ENCODE assay signal across 21 cellular contexts in the genomic region with DNA sequence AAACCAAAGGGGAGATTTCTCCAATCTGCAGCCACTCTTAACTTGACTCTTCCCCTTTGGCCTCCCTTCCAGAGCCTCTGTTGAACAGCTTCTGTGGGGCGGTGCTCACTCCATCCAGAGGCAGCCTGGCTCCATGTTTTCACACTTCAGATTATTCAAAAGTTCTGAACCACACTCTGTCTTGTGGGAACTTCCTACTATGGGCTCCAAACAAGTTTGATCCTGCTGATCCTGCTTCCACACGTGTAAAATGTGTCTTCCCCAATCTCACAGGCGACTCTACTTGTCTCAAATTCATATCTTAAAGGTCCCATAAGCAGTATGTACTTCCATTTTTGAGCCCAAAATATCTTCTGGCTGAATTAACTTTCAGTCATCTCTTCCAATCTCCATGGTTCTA.
A peak's percentile ranks its signal among the peaks of the same experiment; 100 is the strongest.
DNase-seq lines count a peak whose midpoint lies in the region; ATAC-seq and TF ChIP-seq lines count a peak whose summit lies in the region.
"Had no signal": no experiment of that assay in that cellular context is flagged by ENCODE, and none has a peak within 500 bp of the region (broad histone marks: within the 10 kb centered on the region; RNA-seq: fewer than 3 reads in every experiment).

No MANE protein-coding gene starts in this region.

- no peak for ATAC-seq in activated naive CD4-positive, alpha-beta T cell treated with anti-CD3 and anti-CD28 coated beads, Interleukin-2, amount 50 U/mL, for 72 hours
- ATAC-seq: psoas muscle had no signal

- H3K4me3 Mint-ChIP-seq in activated naive CD4-positive, alpha-beta T cell treated with anti-CD3 and anti-CD28 coated beads, Interleukin-2, amount 50 U/mL, for 24 hours = peak overlapping the region; percentile 23

- 67 to 76% methylated on average over 3 of the region's 3 CpGs for WGBS in sigmoid colon, 2 donors

- H3K36me3 ChIP-seq in KOPT-K1 (ENCODE audit: insufficient read depth, low read length) = no peaks in the 10 kb centered on the region
- no peaks in the 10 kb centered on the region for H3K36me3 ChIP-seq in brain microvascular endothelial cell (replicated peaks)
- no peaks in the 10 kb centered on the region for H3K36me3 ChIP-seq in sigmoid colon
- H3K36me3 ChIP-seq: spleen, thyroid gland, WERI-Rb-1 had no signal

- in situ Hi-C loops in brain microvascular endothelial cell (cut with HindIII; ENCODE audit: low pct_ligation_motif_present, low sequenced_read_pairs) = no loop called here

- no peaks in the 10 kb centered on the region for H3K27me3 Mint-ChIP-seq in activated naive CD4-positive, alpha-beta T cell treated with anti-CD3 and anti-CD28 coated beads, Interleukin-2, amount 50 U/mL, for 24 hours

- peak overlapping the region; percentile 47 for H3K27ac ChIP-seq in KOPT-K1 (ENCODE audit: low read depth, low read length, poor library complexity, severe bottlenecking)
- H3K27ac ChIP-seq in brain microvascular endothelial cell = peak overlapping the region; percentile 11
- H3K27ac ChIP-seq in sigmoid colon = peak overlapping the region in 3 of 4 donors; percentile 33 to 52 (median 44)
- H3K27ac ChIP-seq: psoas muscle, RWPE1, spleen, thyroid gland, WERI-Rb-1 had no signal

- H3K27me3 ChIP-seq in brain microvascular endothelial cell (replicated peaks) (no peaks in the 10 kb centered on the region), sigmoid colon (no peaks in the 10 kb centered on the region)
- H3K27me3 ChIP-seq: spleen, thyroid gland had no signal

- H3K4me1 ChIP-seq in sigmoid colon = peaks cover 0 to 15% (median 11%) of the 10 kb centered on the region in 4 donors
- H3K4me1 ChIP-seq: thyroid gland had no signal

- no peak overlapping the region for H3K27ac Mint-ChIP-seq in activated naive CD4-positive, alpha-beta T cell treated with anti-CD3 and anti-CD28 coated beads, Interleukin-2, amount 50 U/mL, for 24 hours
- H3K27ac Mint-ChIP-seq in activated naive CD4-positive, alpha-beta T cell treated with anti-CD3 and anti-CD28 coated beads, Interleukin-2, amount 50 U/mL, for 72 hours = peak overlapping the region in 1 of 2 donors; percentile 72
- H3K27ac Mint-ChIP-seq: activated T-helper 2 cell treated with anti-CD3 and anti-CD28 coated beads, Interferon-gamma antibody, Interleukin-2, Interleukin-4, amounts not matched to agents 10 μg/mL and 5 μg/mL and 100 μg/mL, durations not matched to agents 14 hours and 24 hours and 36 hours had no signal

- H3K4me1 Mint-ChIP-seq in activated naive CD4-positive, alpha-beta T cell treated with anti-CD3 and anti-CD28 coated beads, Interleukin-2, amount 50 U/mL, for 24 hours = peaks cover 79% of the 10 kb centered on the region

- peaks cover 14% of the 10 kb centered on the region for H3K9me3 ChIP-seq in KOPT-K1 (ENCODE audit: insufficient read depth, low read length, poor library complexity, severe bottlenecking)
- H3K9me3 ChIP-seq in sigmoid colon = peaks cover 0 to 7% (median 0%) of the 10 kb centered on the region in 4 donors
- H3K9me3 ChIP-seq: psoas muscle, thyroid gland had no signal

- TF ChIP-seq CTCF in brain microvascular endothelial cell (IDR thresholded peaks at IDR 0.05; ENCODE audit: low read depth, low read length, missing control alignments) = no peak
- no peak for TF ChIP-seq CTCF in sigmoid colon (IDR thresholded peaks at IDR 0.05)

- no peak for DNase-seq in activated naive CD4-positive, alpha-beta T cell treated with anti-CD3 and anti-CD28 coated beads, Interleukin-2, amount 50 U/mL, for 72 hours (ENCODE audit: low spot score in 2 of 2)
- DNase-seq in brain microvascular endothelial cell (no peak), sigmoid colon (no peak), NCI-H1417 treated with DMSO at 0.1 percent for 48 hours (lab: John Stamatoyannopoulos, UW) (no peak), NOMO-1 (lab: John Stamatoyannopoulos, UW; ENCODE audit: unreplicated experiment in 2 of 2) (no peak), NCI-H510A (lab: John Stamatoyannopoulos, UW) (no peak)
- DNase-seq: activated CD8-positive, alpha-beta memory T cell treated with anti-CD3 and anti-CD28 coated beads for 24 hours; cerebellar nuclear complex; DND-41; kidney; NCI-H1930; NCI-H446 treated with DMSO at 0.1 percent for 48 hours; NK-92 treated with Interleukin-12 subunit alpha and Interleukin-12 subunit beta, amount 100 ng/mL, for 24 hours; spleen; thyroid gland; WERI-Rb-1 had no signal

- H3K9me3 Mint-ChIP-seq in activated naive CD4-positive, alpha-beta T cell treated with anti-CD3 and anti-CD28 coated beads, Interleukin-2, amount 50 U/mL, for 24 hours = peaks cover 4% of the 10 kb centered on the region
- peaks cover 5 to 11% of the 10 kb centered on the region in 2 donors for H3K9me3 Mint-ChIP-seq in activated naive CD4-positive, alpha-beta T cell treated with anti-CD3 and anti-CD28 coated beads, Interleukin-2, amount 50 U/mL, for 72 hours

- peaks cover 7% of the 10 kb centered on the region for H3K36me3 Mint-ChIP-seq in activated naive CD4-positive, alpha-beta T cell treated with anti-CD3 and anti-CD28 coated beads, Interleukin-2, amount 50 U/mL, for 24 hours
- peaks cover 0 to 36% of the 10 kb centered on the region in 2 donors for H3K36me3 Mint-ChIP-seq in activated naive CD4-positive, alpha-beta T cell treated with anti-CD3 and anti-CD28 coated beads, Interleukin-2, amount 50 U/mL, for 72 hours

- TF ChIP-seq EP300 in sigmoid colon (IDR thresholded peaks at IDR 0.05) = no peak

- H3K4me3 ChIP-seq in brain microvascular endothelial cell (ENCODE audit: low read depth, low read length) (no peak overlapping the region), sigmoid colon (no peak overlapping the region)
- H3K4me3 ChIP-seq: psoas muscle, spleen, thyroid gland had no signal

- intact Hi-C loops in sigmoid colon (cut with DNase I) = no loop called here

- no peak for TF ChIP-seq POLR2A in sigmoid colon (IDR thresholded peaks at IDR 0.05)
